In genomic region chr10:96448021-96448457, GRCh38 we compare ENCODE assay signal across 1 cellular context.
TF ChIP-seq lines count a peak whose summit lies in the region.

No MANE protein-coding gene starts in this region.

TF ChIP-seq in H1, 55 proteins besides CTCF, POLR2A, EP300 and RAD21 (continued from another document):
- TF ChIP-seq HDAC2 (IDR thresholded peaks at IDR 0.05; ENCODE audit: borderline replicate concordance in 1 of 2, low read depth in 2 of 2, low read length in 2 of 2) (no peak), CHD1 (IDR thresholded peaks at IDR 0.05; ENCODE audit: low read depth, low read length) (no peak), TBP (IDR thresholded peaks at IDR 0.05; ENCODE audit: low read depth, low read length) (no peak), NANOG (IDR thresholded peaks at IDR 0.05; ENCODE audit: insufficient read depth, low read depth, low read length, poor library complexity, severe bottlenecking) (no peak)
